Comparison of ENCODE assay signal across 8 cellular contexts in the genomic region with DNA sequence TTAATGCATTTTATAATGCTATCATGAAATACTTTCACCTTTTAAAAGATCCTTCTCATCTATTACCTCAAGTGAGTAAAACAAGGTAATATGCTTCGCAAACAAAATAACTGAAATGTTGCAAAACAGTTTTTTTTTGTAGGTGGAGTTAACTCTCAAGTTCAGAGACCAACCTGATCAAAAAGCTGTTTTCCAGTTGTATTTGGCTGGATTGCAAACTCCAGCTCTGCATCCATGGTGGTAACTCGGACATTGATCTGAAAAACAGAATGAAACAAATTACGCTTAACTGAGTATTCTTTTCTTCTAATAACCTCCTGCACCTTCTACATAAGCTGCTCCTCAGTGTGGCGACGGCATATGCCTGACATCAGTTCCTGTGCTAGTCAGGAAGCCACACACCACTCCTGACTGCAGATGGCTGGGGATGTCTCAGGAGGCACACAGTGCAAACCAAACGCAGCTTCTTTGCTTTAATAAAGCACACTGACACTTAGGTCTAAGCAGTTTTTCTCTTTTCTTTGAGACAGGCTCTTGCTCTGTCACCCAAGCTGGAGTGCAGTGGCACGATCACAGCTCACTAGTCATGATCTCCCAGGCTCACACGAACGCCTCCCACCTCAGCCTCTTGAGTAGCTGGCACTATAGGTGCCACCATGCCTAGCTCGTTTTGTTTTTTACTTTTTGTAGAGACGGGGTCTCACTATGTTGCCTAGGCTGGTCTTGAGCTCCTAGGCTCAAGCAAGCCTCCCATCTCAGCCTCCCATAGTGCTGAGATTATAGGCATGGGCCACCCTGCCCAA.
DNase-seq lines count a peak whose midpoint lies in the region; ATAC-seq, FAIRE-seq and TF ChIP-seq lines count a peak whose summit lies in the region.
"Had no signal": no experiment of that assay in that cellular context is flagged by ENCODE, and none has a peak within 500 bp of the region (broad histone marks: within the 10 kb centered on the region; RNA-seq: fewer than 3 reads in every experiment).

No MANE protein-coding gene starts in this region.

- peaks cover 45% of the 10 kb centered on the region for H3K79me2 ChIP-seq in Loucy (ENCODE audit: insufficient read depth, low read length)

- H3K9me3 ChIP-seq in Loucy (ENCODE audit: insufficient read depth, low read depth, low read length), result no peaks in the 10 kb centered on the region

- H3K27me3 Mint-ChIP-seq in activated naive CD4-positive, alpha-beta T cell treated with anti-CD3 and anti-CD28 coated beads, Interleukin-2, amount 50 U/mL, for 24 hours, result no peaks in the 10 kb centered on the region

- no peaks in the 10 kb centered on the region for H3K27me3 ChIP-seq in Loucy (ENCODE audit: insufficient read depth, low read length, poor library complexity, severe bottlenecking)

- TF ChIP-seq CTCF in Loucy (conservative IDR thresholded peaks at IDR 0.05; ENCODE audit: low read length), result no peak
- TF ChIP-seq CTCF in D721Med (IDR thresholded peaks at IDR 0.05; ENCODE audit: insufficient read depth, missing control alignments), result no peak

- no peak for FAIRE-seq in D721Med (lab: Jason Lieb, UNC)
- FAIRE-seq: endothelial cell of umbilical vein had no signal

- H3K4me2 ChIP-seq in Loucy (ENCODE audit: low read depth, low read length, poor library complexity, severe bottlenecking), result peak overlapping the region; percentile 76

- peaks cover 18% of the 10 kb centered on the region for H3K36me3 Mint-ChIP-seq in activated naive CD4-positive, alpha-beta T cell treated with anti-CD3 and anti-CD28 coated beads, Interleukin-2, amount 50 U/mL, for 24 hours

- peak overlapping the region; percentile 94 for H3K27ac Mint-ChIP-seq in activated naive CD4-positive, alpha-beta T cell treated with anti-CD3 and anti-CD28 coated beads, Interleukin-2, amount 50 U/mL, for 24 hours

- no peaks in the 10 kb centered on the region for H3F3A ChIP-seq in Loucy (ENCODE audit: low read depth)

- peaks cover 68% of the 10 kb centered on the region for H3K4me1 Mint-ChIP-seq in activated naive CD4-positive, alpha-beta T cell treated with anti-CD3 and anti-CD28 coated beads, Interleukin-2, amount 50 U/mL, for 24 hours

- H2AFZ ChIP-seq in Loucy (ENCODE audit: low read length), result peak overlapping the region; percentile 50; the same call in 1 of the 2 replicates

- peak; percentile 24 for DNase-seq in stimulated activated CD8-positive, alpha-beta memory T cell treated with anti-CD3 and anti-CD28 coated beads, Interleukin-12 subunit alpha, Interleukin-12 subunit beta, amount 100 ng/mL, for 4 hours (ENCODE audit: low read depth)
- DNase-seq in cerebellar cortex (ENCODE audit: low spot score) (no peak), dedifferentiated amniotic fluid mesenchymal stem cell (ENCODE audit: extremely low spot score) (no peak), D721Med (ENCODE audit: insufficient read length, low spot score) (no peak)

- peak; percentile 52 for ATAC-seq in GM21381 (IDR thresholded peaks at IDR 0.05; ENCODE audit: unreplicated experiment)

- peaks cover 44% of the 10 kb centered on the region for H3K36me3 ChIP-seq in Loucy (ENCODE audit: insufficient read depth, low read length)

- H3K9ac ChIP-seq in Loucy (ENCODE audit: low read depth, low read length, poor library complexity, severe bottlenecking), result peak overlapping the region; percentile 51

- H3K4me3 ChIP-seq in Loucy (ENCODE audit: low read length, poor library complexity, severe bottlenecking), result peak overlapping the region; percentile 47

- H4K20me1 ChIP-seq in Loucy (ENCODE audit: insufficient read depth, low read length, poor library complexity, severe bottlenecking), result peaks cover 22% of the 10 kb centered on the region

- H3K9me2 ChIP-seq in Loucy (replicated peaks; ENCODE audit: low read depth, low read length), result no peaks in the 10 kb centered on the region

- no peaks in the 10 kb centered on the region for H3K9me3 Mint-ChIP-seq in activated naive CD4-positive, alpha-beta T cell treated with anti-CD3 and anti-CD28 coated beads, Interleukin-2, amount 50 U/mL, for 24 hours

- H3K4me1 ChIP-seq in Loucy (ENCODE audit: insufficient read depth, low read length, poor library complexity, severe bottlenecking), result peaks cover 15% of the 10 kb centered on the region

- peak overlapping the region; percentile 75 for H3K4me3 Mint-ChIP-seq in activated naive CD4-positive, alpha-beta T cell treated with anti-CD3 and anti-CD28 coated beads, Interleukin-2, amount 50 U/mL, for 24 hours
